13 cellular contexts compared by ENCODE assay signal in the genomic region with DNA sequence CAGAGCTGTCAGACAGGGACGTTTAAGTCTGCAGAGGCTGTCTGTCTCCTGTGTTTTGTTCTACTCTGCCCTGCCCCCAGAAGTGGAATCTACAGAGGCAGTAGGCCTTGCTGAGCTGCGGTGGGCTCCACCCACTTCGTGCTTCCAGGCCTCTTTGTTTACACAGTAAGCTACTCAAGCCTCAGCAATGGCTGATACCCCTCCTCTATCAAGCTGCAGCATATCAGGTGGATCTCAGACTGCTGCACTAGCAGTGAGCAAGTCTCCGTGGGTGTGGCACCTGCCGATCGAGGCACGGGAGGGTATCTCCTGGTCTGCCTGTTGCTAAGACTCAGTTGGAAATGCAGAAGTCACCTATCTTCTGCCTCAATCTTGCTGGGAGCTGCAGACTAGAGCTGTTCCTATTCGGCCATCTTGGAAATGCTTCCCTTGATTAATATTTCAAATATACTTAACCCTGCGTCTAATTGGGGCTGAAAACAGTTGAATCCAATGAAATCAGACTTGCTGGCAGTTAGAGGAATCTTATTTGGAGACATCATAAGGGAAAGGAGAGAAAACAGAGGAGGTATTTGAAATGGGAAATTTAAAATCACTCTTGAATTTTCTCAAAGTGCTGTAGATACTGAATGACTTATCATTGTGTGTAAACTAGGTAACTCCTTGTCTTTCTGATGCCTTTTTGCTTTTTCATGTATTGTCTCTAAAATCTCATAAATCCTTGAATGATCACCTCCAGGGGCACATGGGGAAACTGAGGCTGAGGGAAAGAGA. TPM values are rescaled to one million over a fixed set of nuclear protein-coding genes. Genes with fewer than 3 reads are reported as not detected.
DNase-seq lines count a peak whose midpoint lies in the region; ATAC-seq, FAIRE-seq and TF ChIP-seq lines count a peak whose summit lies in the region.
"Had no signal": no experiment of that assay in that cellular context is flagged by ENCODE, and none has a peak within 500 bp of the region (broad histone marks: within the 10 kb centered on the region; RNA-seq: fewer than 3 reads in every experiment).

No MANE protein-coding gene starts in this region.

- BruUV-seq in PC-3 (replicated peaks; lab: Mats Ljungman, UMichigan): no TSS peak

- no peak for TF ChIP-seq EP300 in transverse colon (IDR thresholded peaks at IDR 0.05; ENCODE audit: low read depth)

- H3K9ac ChIP-seq in PC-3 (ENCODE audit: low read length): no peak overlapping the region

- no peak for TF ChIP-seq POLR2A in transverse colon (IDR thresholded peaks at IDR 0.05)

- H3K27ac ChIP-seq in PC-3 (ENCODE audit: low read length) (no peak overlapping the region), transverse colon (no peak overlapping the region)

- intact Hi-C loops in PC-3 (cut with micrococcal nuclease) (no loop called here), transverse colon (cut with DNase I; ENCODE audit: low total_unique reads) (no loop called here)

- H3K4me2 ChIP-seq in PC-3 (ENCODE audit: low read length): no peak overlapping the region

- peaks cover 12% of the 10 kb centered on the region for H3K9me3 Mint-ChIP-seq in activated naive CD4-positive, alpha-beta T cell treated with anti-CD3 and anti-CD28 coated beads, Interleukin-2, amount 10 ng/mL, durations not matched to agents 7 days and 5 days

- ATAC-seq in PC-3 (no peak), HG03565 (IDR thresholded peaks at IDR 0.05; ENCODE audit: unreplicated experiment) (no peak)
- ATAC-seq in activated CD4-positive, CD25-positive, alpha-beta regulatory T cell treated with anti-CD3 and anti-CD28 coated beads, Interleukin-2, amount 50 U/mL, for 24 hours: no peak

- 37 to 100% methylated on average over 2 to 9 of the region's 9 CpGs for WGBS in transverse colon (ENCODE audit: low coverage in 1 of 2), 2 donors

- no peaks in the 10 kb centered on the region for H3K27me3 Mint-ChIP-seq in activated naive CD4-positive, alpha-beta T cell treated with anti-CD3 and anti-CD28 coated beads, Interleukin-2, amount 10 ng/mL, durations not matched to agents 7 days and 5 days
- H3K27me3 Mint-ChIP-seq: activated CD4-positive, alpha-beta memory T cell treated with anti-CD3 and anti-CD28 coated beads for 36 hours had no signal

- peak; percentile 36 for FAIRE-seq in islet of Langerhans (lab: Jason Lieb, UNC)

- no peak for TF ChIP-seq CTCF in PC-3 (conservative IDR thresholded peaks at IDR 0.05; ENCODE audit: low read depth, low read length)
- no peak for TF ChIP-seq CTCF in transverse colon (IDR thresholded peaks at IDR 0.05)

- H3K4me3 ChIP-seq in PC-3 (ENCODE audit: low read length): no peak overlapping the region
- H3K4me3 ChIP-seq in transverse colon: no peak overlapping the region

- no peak overlapping the region for H3K27ac Mint-ChIP-seq in activated naive CD4-positive, alpha-beta T cell treated with anti-CD3 and anti-CD28 coated beads, Interleukin-2, amount 10 ng/mL, durations not matched to agents 7 days and 5 days
- H3K27ac Mint-ChIP-seq: activated CD4-positive, alpha-beta memory T cell treated with anti-CD3 and anti-CD28 coated beads for 36 hours had no signal

- H3K36me3 ChIP-seq in PC-3 (ENCODE audit: low read depth, low read length) (no peaks in the 10 kb centered on the region), transverse colon (no peaks in the 10 kb centered on the region)

- no peaks in the 10 kb centered on the region for H3K9me3 ChIP-seq in PC-3 (ENCODE audit: low read length)
- H3K9me3 ChIP-seq in transverse colon: no peaks in the 10 kb centered on the region

- H3K4me1 Mint-ChIP-seq in activated naive CD4-positive, alpha-beta T cell treated with anti-CD3 and anti-CD28 coated beads, Interleukin-2, amount 10 ng/mL, durations not matched to agents 7 days and 5 days: peaks cover 5% of the 10 kb centered on the region

- no peaks in the 10 kb centered on the region for H3K79me2 ChIP-seq in PC-3 (ENCODE audit: low read length)

- peak overlapping the region; percentile 63; the same call in 1 of the 2 replicates for H2AFZ ChIP-seq in PC-3 (ENCODE audit: low read length)

- H3K4me3 Mint-ChIP-seq in activated naive CD4-positive, alpha-beta T cell treated with anti-CD3 and anti-CD28 coated beads, Interleukin-2, amount 10 ng/mL, durations not matched to agents 7 days and 5 days: no peak overlapping the region
- H3K4me3 Mint-ChIP-seq: activated CD4-positive, alpha-beta memory T cell treated with anti-CD3 and anti-CD28 coated beads for 36 hours had no signal

- H4K20me1 ChIP-seq in PC-3 (ENCODE audit: low read length): no peaks in the 10 kb centered on the region

- H3K27me3 ChIP-seq in PC-3 (ENCODE audit: low read length) (no peaks in the 10 kb centered on the region), transverse colon (no peaks in the 10 kb centered on the region)

- peaks cover 2% of the 10 kb centered on the region for H3K4me1 ChIP-seq in PC-3 (ENCODE audit: insufficient read depth, low read length)
- H3K4me1 ChIP-seq in transverse colon: peaks cover 0 to 10% (median 2%) of the 10 kb centered on the region in 4 donors

- in situ Hi-C loops in transverse colon (cut with MboI; ENCODE audit: low pct_ligation_motif_present in 1 of 4, low pct_unique_long_range_greater_than_20kb in 1 of 4, low sequenced_read_pairs in 3 of 4): no loop called here

- H3K36me3 Mint-ChIP-seq in activated naive CD4-positive, alpha-beta T cell treated with anti-CD3 and anti-CD28 coated beads, Interleukin-2, amount 10 ng/mL, durations not matched to agents 7 days and 5 days: peaks cover 3% of the 10 kb centered on the region
- H3K36me3 Mint-ChIP-seq: activated CD4-positive, alpha-beta memory T cell treated with anti-CD3 and anti-CD28 coated beads for 36 hours had no signal

- CTCF ChIA-PET in activated naive CD4-positive, alpha-beta T cell treated with anti-CD3 and anti-CD28 coated beads, Interleukin-2, amount 10 ng/mL, durations not matched to agents 7 days and 5 days (lab: Charles Lee): no interaction called here
- CTCF ChIA-PET in PC-3 (lab: Charles Lee): no interaction called here

- no peaks in the 10 kb centered on the region for H3K9me2 ChIP-seq in PC-3 (replicated peaks; ENCODE audit: low read length)

- POLR2A ChIA-PET in PC-3 (lab: Charles Lee; ENCODE audit: unreplicated experiment): no interaction called here

- no peaks in the 10 kb centered on the region for H3F3A ChIP-seq in PC-3 (ENCODE audit: low read length, unreplicated experiment)

- DNase-seq in activated naive CD4-positive, alpha-beta T cell treated with anti-CD3 and anti-CD28 coated beads, Interleukin-2, amount 10 ng/mL, durations not matched to agents 7 days and 5 days: peak; percentile 28
- no peak for DNase-seq in activated naive CD4-positive, alpha-beta T cell treated with Interleukin-2 at 50 U/mL for 16 hours
- no peak for DNase-seq in PC-3
- peak; percentile 23 for DNase-seq in transverse colon
- DNase-seq in NCI-H774 (lab: John Stamatoyannopoulos, UW): no peak
- DNase-seq: activated CD4-positive, alpha-beta memory T cell treated with anti-CD3 and anti-CD28 coated beads for 36 hours; AML-193; NCI-H1930 had no signal

RNA-seq across cellular contexts. Expression of a gene that starts 13.8 kb away (rescaled TPM):
- total RNA-seq in PC-3 (2014; rRNA removed) (not detected in 2 replicates), transverse colon (100 to 1,000 TPM; 142 to 543 (median 383) TPM)
- total RNA-seq: activated CD4-positive, alpha-beta memory T cell treated with anti-CD3 and anti-CD28 coated beads for 36 hours; chondrocyte had no signal

RNA-seq across cellular contexts. Expression of a gene that starts 41.4 kb away (rescaled TPM):
- not detected in 2 replicates for total RNA-seq in PC-3 (2014; rRNA removed)
- 1 to 10 TPM in 1 of 4 donors, under 1 TPM in 2, not detected in 1; 0.95 to 3.0 (median 0.96) TPM for total RNA-seq in transverse colon
- total RNA-seq: activated CD4-positive, alpha-beta memory T cell treated with anti-CD3 and anti-CD28 coated beads for 36 hours; chondrocyte; kidney epithelial cell had no signal

Comparison
In these comparisons a context has a peak if more than half of its experiments do, and no peak if none do; other contexts are left out.
1. DNase-seq: peak in activated naive CD4-positive, alpha-beta T cell treated with anti-CD3 and anti-CD28 coated beads, Interleukin-2, amount 10 ng/mL, durations not matched to agents 7 days and 5 days (single experiment) and transverse colon (single experiment); none in activated naive CD4-positive, alpha-beta T cell treated with Interleukin-2 at 50 U/mL for 16 hours (single experiment), PC-3 (single experiment) and NCI-H774 (single experiment).
2. RNA of a gene that starts 13.8 kb away (total RNA-seq): 142 to 543 TPM in transverse colon; not detected in PC-3; every median in the first group is over 100 times any median in the second.